8 cellular contexts compared by ENCODE assay signal in genomic region chr4:143773998-143774898, GRCh38.
DNase-seq lines count a peak whose midpoint lies in the region; ATAC-seq lines count a peak whose summit lies in the region.

No MANE protein-coding gene starts in this region.

- no peaks in the 10 kb centered on the region for H3K4me1 ChIP-seq in SJSA1 (replicated peaks)

- no peaks in the 10 kb centered on the region for H3K27me3 ChIP-seq in SJSA1 (replicated peaks)

- no peak overlapping the region for H3K4me3 ChIP-seq in SJSA1

- H3K27ac ChIP-seq in SJSA1, result no peak overlapping the region

- H3K36me3 Mint-ChIP-seq in memory B cell, result no peaks in the 10 kb centered on the region

- ATAC-seq in GM21423 (IDR thresholded peaks at IDR 0.05; ENCODE audit: unreplicated experiment) (peak; percentile 100), HG03571 (IDR thresholded peaks at IDR 0.05; ENCODE audit: unreplicated experiment) (peak; percentile 100), memory B cell (ENCODE audit: low read depth) (peak; percentile 90)

- no peaks in the 10 kb centered on the region for H3K27me3 Mint-ChIP-seq in memory B cell

- H3K36me3 ChIP-seq in SJSA1, result no peaks in the 10 kb centered on the region

- H3K4me3 Mint-ChIP-seq in memory B cell, result peak overlapping the region; percentile 35

- H3K27ac Mint-ChIP-seq in memory B cell, result no peak overlapping the region

- peaks cover 8% of the 10 kb centered on the region for H3K4me1 Mint-ChIP-seq in memory B cell

- DNase-seq in NCI-H510A treated with DMSO at 0.1 percent for 48 hours (lab: John Stamatoyannopoulos, UW), result peak; percentile 11
- DNase-seq in NCI-H510A (lab: John Stamatoyannopoulos, UW), result no peak
- DNase-seq in SJSA1 (ENCODE audit: low read depth in 1 of 2, low spot score in 2 of 2), result peak; percentile 26 to 54
- DNase-seq in cerebellar cortex (ENCODE audit: low spot score), result peak; percentile 23
- DNase-seq in memory B cell (ENCODE audit: low spot score in 2 of 2), result peak; percentile 48 to 54
- DNase-seq in stromal cell of bone marrow (ENCODE audit: low read depth), result peak; percentile 10

- no peaks in the 10 kb centered on the region for H3K9me3 ChIP-seq in SJSA1 (replicated peaks)

- no peaks in the 10 kb centered on the region for H3K9me3 Mint-ChIP-seq in memory B cell
